25 cellular contexts compared by ENCODE assay signal in the genomic region with DNA sequence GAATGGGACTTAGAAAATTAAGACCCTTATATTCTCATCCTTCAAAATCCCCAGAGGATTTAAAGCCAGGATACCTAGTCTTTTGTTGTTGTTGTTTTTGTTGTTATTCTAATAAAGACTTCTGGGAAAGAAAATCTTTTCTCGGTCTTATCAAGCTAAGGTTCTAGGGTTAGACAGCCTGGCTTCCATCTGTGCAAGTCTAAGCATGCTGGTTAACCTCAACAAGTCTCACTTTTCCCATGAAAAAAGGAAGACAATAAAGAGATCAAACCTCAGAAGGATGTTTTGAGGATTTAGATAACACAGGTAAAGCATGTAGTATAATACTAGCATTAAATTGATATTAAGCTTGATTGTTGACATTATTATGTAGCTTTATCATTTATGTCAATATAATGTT.
"Had no signal": no experiment of that assay in that cellular context is flagged by ENCODE, and none has a peak within 500 bp of the region (broad histone marks: within the 10 kb centered on the region; RNA-seq: fewer than 3 reads in every experiment).

No MANE protein-coding gene starts in this region.

- ATAC-seq: gastroesophageal sphincter, left cardiac atrium, pancreas, right cardiac atrium had no signal

- H3K27me3 Mint-ChIP-seq: progenitor cell of endocrine pancreas had no signal

- H3K36me3 ChIP-seq: esophagus muscularis mucosa, gastroesophageal sphincter, left ventricle myocardium inferior, lower lobe of right lung, pancreas, suprapubic skin, thyroid gland, upper lobe of left lung, uterus had no signal

- H3K27ac ChIP-seq: dorsolateral prefrontal cortex, esophagus muscularis mucosa, gastroesophageal sphincter, left ventricle myocardium inferior, lower lobe of right lung, pancreas, suprapubic skin, thyroid gland, upper lobe of left lung, uterus had no signal

- H3K27me3 ChIP-seq: esophagus muscularis mucosa, gastroesophageal sphincter, pancreas, suprapubic skin, thyroid gland, upper lobe of left lung, uterus had no signal

- H3K4me1 Mint-ChIP-seq: immature natural killer cell had no signal

- H3K27ac Mint-ChIP-seq: immature natural killer cell, nephron, progenitor cell of endocrine pancreas had no signal

- H3K9me3 Mint-ChIP-seq: nephron had no signal

- H3K4me3 ChIP-seq: dorsolateral prefrontal cortex, esophagus muscularis mucosa, gastroesophageal sphincter, left ventricle myocardium inferior, lower lobe of right lung, pancreas, suprapubic skin, thyroid gland, upper lobe of left lung, uterus had no signal

- H3K4me1 ChIP-seq: esophagus muscularis mucosa, gastroesophageal sphincter, left ventricle myocardium inferior, lower lobe of right lung, pancreas, uterus had no signal

- H3K36me3 Mint-ChIP-seq: immature natural killer cell had no signal

- DNase-seq: cortex of kidney; dorsolateral prefrontal cortex; effector CD8-positive, alpha-beta T cell; glutamatergic neuron; immature natural killer cell; kidney; left cardiac atrium; left ventricle myocardium inferior; lower lobe of right lung; mesenchymal stem cell; midbrain; occipital lobe; pancreas; right cardiac atrium; small intestine; stimulated activated CD4-positive, alpha-beta T cell treated with anti-CD3 and anti-CD28 coated beads, Interleukin-2, amount 100 ng/mL, for 48 hours; stimulated activated naive CD4-positive, alpha-beta T cell treated with Interleukin-2 at 50 U/mL for 16 hours; thyroid gland; upper lobe of left lung; uterus had no signal

- FAIRE-seq: kidney, pancreas, small intestine had no signal

- H3K9me3 ChIP-seq: esophagus muscularis mucosa, gastroesophageal sphincter, left ventricle myocardium inferior, lower lobe of right lung, pancreas, suprapubic skin, thyroid gland, upper lobe of left lung, uterus had no signal

- H3K4me3 Mint-ChIP-seq: immature natural killer cell, nephron had no signal
